7 cellular contexts compared by ENCODE assay signal in the genomic region with DNA sequence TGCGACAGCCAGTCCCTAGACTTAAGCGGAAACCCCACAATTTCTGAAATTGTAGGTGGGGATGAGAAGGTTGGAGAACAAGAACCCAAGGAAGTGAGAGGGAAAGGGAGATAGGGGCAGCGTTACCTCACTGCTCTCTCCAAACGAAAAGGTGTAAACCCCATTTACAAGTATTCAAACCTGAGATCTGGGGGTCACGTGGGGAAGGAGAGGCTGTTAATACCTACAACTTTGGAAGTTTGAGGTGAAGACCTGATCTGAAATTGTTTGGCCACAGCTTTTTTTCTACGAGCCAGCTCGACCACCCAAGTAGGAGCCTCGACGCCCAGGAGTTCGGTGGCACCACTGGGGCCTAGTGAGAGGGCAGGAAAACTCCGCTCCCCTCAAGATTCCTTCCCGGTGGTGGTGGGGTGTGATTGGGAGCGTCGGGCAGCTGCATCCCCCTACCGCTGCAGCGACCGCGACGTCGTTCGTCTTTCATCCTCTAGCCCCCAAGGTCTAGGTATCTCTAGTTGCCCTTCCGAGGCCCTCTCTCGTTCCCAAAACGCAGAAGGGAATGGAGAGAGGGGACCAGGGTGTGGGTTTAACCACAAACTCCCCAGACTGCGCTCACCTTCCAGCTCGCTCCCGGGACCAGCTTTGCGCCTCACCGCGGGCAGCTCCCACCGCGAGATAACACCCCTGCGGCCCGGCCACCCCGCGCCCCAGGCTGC. TPM values are rescaled to one million over a fixed set of nuclear protein-coding genes. Genes with fewer than 3 reads are reported as not detected.
DNase-seq lines count a peak whose midpoint lies in the region; ATAC-seq, FAIRE-seq and TF ChIP-seq lines count a peak whose summit lies in the region.

No MANE protein-coding gene starts in this region.

- no peak overlapping the region for H3K56ac ChIP-seq in H9 (ENCODE audit: insufficient read length, low read depth, low read length)

- H2AK5ac ChIP-seq in H9 (ENCODE audit: insufficient read length, low read length) = no peak overlapping the region

- no peak overlapping the region for H2BK120ac ChIP-seq in H9 (ENCODE audit: low read depth, low read length, poor library complexity, severe bottlenecking)

- H2BK5ac ChIP-seq in H9 (ENCODE audit: insufficient read length, low read length) = no peak overlapping the region

- H3K4me3 ChIP-seq in WI38 (ENCODE audit: low read depth, low read length) (peak overlapping the region; percentile 97), iPS-11a (ENCODE audit: low read depth, low read length) (peak overlapping the region; percentile 82), spleen (peak overlapping the region; percentile 43 to 72 (median 46))

- no peaks in the 10 kb centered on the region for H3K36me3 ChIP-seq in spleen

- no peaks in the 10 kb centered on the region for H4K20me1 ChIP-seq in H9 (ENCODE audit: control insufficient read depth, insufficient read depth, insufficient read length)

- H3K14ac ChIP-seq in H9 (ENCODE audit: insufficient read depth, low read length) = peak overlapping the region; percentile 94

- H3K79me1 ChIP-seq in H9 (ENCODE audit: insufficient read depth, low read depth, low read length, poor library complexity, severe bottlenecking) = peaks cover 4% of the 10 kb centered on the region

- peak overlapping the region; percentile 91 to 92 for H3K4me3 Mint-ChIP-seq in H9

- peaks cover 40% of the 10 kb centered on the region; the same call in 1 of the 2 replicates for H3K79me2 ChIP-seq in H9 (ENCODE audit: insufficient read depth, low read length)

- peak overlapping the region; percentile 93 for H3K4ac ChIP-seq in H9 (ENCODE audit: low read depth, low read length)

- H3K27me3 Mint-ChIP-seq in H9 (ENCODE audit: low read depth) = no peaks in the 10 kb centered on the region

- TF ChIP-seq POLR2A in spleen (IDR thresholded peaks at IDR 0.05) = no peak

- no peak overlapping the region; the same call in 1 of the 2 replicates for H2BK15ac ChIP-seq in H9 (ENCODE audit: low read depth, low read length)

- H3K27me3 ChIP-seq in H9 (ENCODE audit: insufficient read depth, low read length) = no peaks in the 10 kb centered on the region
- peaks cover 0 to 57% (median 15%) of the 10 kb centered on the region in 7 donors for H3K27me3 ChIP-seq in spleen (replicated peaks in 1 of 7)

- no peak overlapping the region for H3T11ph ChIP-seq in H9 (ENCODE audit: low read length)

- H3K27ac Mint-ChIP-seq in H9 = peak overlapping the region; percentile 45 to 95 (median 78); a peak in 5 of 7 replicates

- H3K4me2 ChIP-seq in H9 (ENCODE audit: insufficient read depth, insufficient read length, low read length) = peak overlapping the region; percentile 68

- TF ChIP-seq CTCF in H9 (conservative IDR thresholded peaks at IDR 0.05) (no peak; the same call in 2 of the 3 replicates), WI38 (IDR thresholded peaks at IDR 0.05; ENCODE audit: low read depth, low read length) (no peak), spleen (IDR thresholded peaks at IDR 0.05 in 8 of 11, conservative IDR thresholded peaks at IDR 0.05 in 3 of 11) (no peak), D721Med (IDR thresholded peaks at IDR 0.05; ENCODE audit: insufficient read depth, missing control alignments) (no peak)

- H3K27ac ChIP-seq in H9 (ENCODE audit: insufficient read length, low read depth, low read length) (no peak overlapping the region), spleen (peak overlapping the region in 7 of 8 donors; percentile 89 to 96 (median 91))

- no peaks in the 10 kb centered on the region for H3K9me3 ChIP-seq in H9 (ENCODE audit: control insufficient read depth, low read depth, low read length)
- no peaks in the 10 kb centered on the region for H3K9me3 ChIP-seq in spleen

- ATAC-seq in HG02973 (IDR thresholded peaks at IDR 0.05; ENCODE audit: unreplicated experiment) = no peak

- H3K4me1 ChIP-seq in H9 (ENCODE audit: insufficient read depth, low read length) (peaks cover 12% of the 10 kb centered on the region), spleen (peaks cover 3 to 59% (median 27%) of the 10 kb centered on the region in 6 donors)

- DNase-seq in H9 = no peak
- no peak for DNase-seq in spleen
- no peak for DNase-seq in D721Med (ENCODE audit: insufficient read length, low spot score)
- DNase-seq in mucosa of gallbladder (ENCODE audit: low spot score) = no peak

- intact Hi-C loops in spleen (cut with DNase I; ENCODE audit: low total_unique reads) = no loop called here

- 0 out of 7 replicates have a peak, but pooled peaks cover 0 to 2% (median 0%) of the 10 kb centered on the region in 3 experiments for H3K36me3 Mint-ChIP-seq in H9 (ENCODE audit: insufficient read depth in 1 of 3, low read depth in 3 of 3)

- H3K9me3 Mint-ChIP-seq in H9 = no peaks in the 10 kb centered on the region; a peak in 2 of 5 replicates

- H4K5ac ChIP-seq in H9 (ENCODE audit: insufficient read length, low read depth, low read length) = peak overlapping the region; percentile 12

- no peak overlapping the region for H3K23ac ChIP-seq in H9 (ENCODE audit: insufficient read length, low read depth, low read length)

- H2BK20ac ChIP-seq in H9 (ENCODE audit: low read depth, low read length, poor library complexity, severe bottlenecking) = no peak overlapping the region

- peak overlapping the region; percentile 97 for H3K9ac ChIP-seq in H9 (ENCODE audit: extremely low read depth, insufficient read length, low read length)

- H3K4me1 Mint-ChIP-seq in H9 = peaks cover 43 to 59% of the 10 kb centered on the region in 2 experiments

- H4K8ac ChIP-seq in H9 (replicated peaks; ENCODE audit: insufficient read length, low read depth, low read length) = peak overlapping the region; percentile 11

- H4K91ac ChIP-seq in H9 (ENCODE audit: insufficient read length, low read depth, low read length) = peak overlapping the region; percentile 99

- H2BK12ac ChIP-seq in H9 (ENCODE audit: insufficient read length, low read depth, low read length) = no peak overlapping the region

- H3K18ac ChIP-seq in H9 (ENCODE audit: insufficient read length, low read depth, low read length) = peak overlapping the region; percentile 96

- no CpG with 5 or more reads among the region's 36 CpGs for WGBS in H9 (ENCODE audit: extremely low coverage, insufficient read length, low lambda C conversion rate)
- WGBS in spleen, 5 donors = 23 to 37% (median 26%) methylated on average over 24 to 36 of the region's 36 CpGs

- FAIRE-seq in D721Med (lab: Jason Lieb, UNC) = no peak

- no peak overlapping the region for H2AFZ ChIP-seq in H9 (ENCODE audit: low read length)

- H3K23me2 ChIP-seq in H9 (ENCODE audit: insufficient read length, low read depth, low read length, poor library complexity, severe bottlenecking) = peaks cover 27% of the 10 kb centered on the region

RNA-seq across cellular contexts. Expression of a gene that starts 0.9 kb away (rescaled TPM):
- 76.4 and 79.0 TPM in 2 replicates for total RNA-seq in H9 (2021)
- 10 to 100 TPM; 12.6 to 28.5 (median 21.6) TPM for total RNA-seq in spleen
- 1 to 10 TPM in 2 of 3 donors, under 1 TPM in 1; 0.83 to 4.0 (median 1.2) TPM for polyA plus RNA-seq in spleen
- total RNA-seq in mucosa of gallbladder = 46.2 TPM

RNA-seq across cellular contexts. Expression of a gene that starts 52.5 kb away (rescaled TPM):
- 104 and 113 TPM in 2 replicates for total RNA-seq in H9 (2021)
- total RNA-seq in spleen = 10 to 100 TPM in 2 of 7 donors, 1 to 10 TPM in 5; 2.8 to 12.8 (median 6.5) TPM
- 1 to 10 TPM; 1.2 to 7.5 (median 1.3) TPM for polyA plus RNA-seq in spleen
- 3.5 TPM for total RNA-seq in mucosa of gallbladder

Comparison
In these comparisons a context has a peak if more than half of its experiments do, and no peak if none do; other contexts are left out.
1. H3K4me3 ChIP-seq: peak in every context shown above with its lines; median percentile 97 in WI38; 82 in iPS-11a; 46 in spleen.